ENCODE assay signal across 13 cellular contexts in genomic region chr12:95601626-95602025, GRCh38. TPM values are rescaled to one million over a fixed set of nuclear protein-coding genes. Genes with fewer than 3 reads are reported as not detected.
DNase-seq lines count a peak whose midpoint lies in the region; ATAC-seq and TF ChIP-seq lines count a peak whose summit lies in the region.
"Had no signal": no experiment of that assay in that cellular context is flagged by ENCODE, and none has a peak within 500 bp of the region (broad histone marks: within the 10 kb centered on the region; RNA-seq: fewer than 3 reads in every experiment).

No MANE protein-coding gene starts in this region.

- WGBS in esophagus muscularis mucosa, result 59% methylated on average over 2 of the region's 2 CpGs

- no peaks in the 10 kb centered on the region for H3K9me2 ChIP-seq in PC-3 (replicated peaks; ENCODE audit: low read length)

- TF ChIP-seq CTCF in BJ (IDR thresholded peaks at IDR 0.05; ENCODE audit: insufficient read depth, low read depth, low read length) (no peak), PC-3 (conservative IDR thresholded peaks at IDR 0.05; ENCODE audit: low read depth, low read length) (no peak), esophagus muscularis mucosa (IDR thresholded peaks at IDR 0.05) (no peak), chondrocyte (IDR thresholded peaks at IDR 0.05) (no peak)

- DNase-seq in BJ (ENCODE audit: low read depth) (peak; percentile 80), PC-3 (peak; percentile 89), esophagus muscularis mucosa (ENCODE audit: extremely low spot score) (peak; percentile 14), kidney glomerular epithelial cell (lab: John Stamatoyannopoulos, UW) (peak; percentile 64), activated T-cell treated with anti-CD3 and anti-CD28 coated beads for 4 hours (no peak), HAP-1 (ENCODE audit: low spot score in 2 of 2) (no peak), chondrocyte (ENCODE audit: low spot score) (no peak)
- DNase-seq in effector memory CD8-positive, alpha-beta T cell, result no peak
- DNase-seq: activated CD4-positive, alpha-beta T cell treated with anti-CD3 and anti-CD28 coated beads for 1 hour; esophagus squamous epithelium; stimulated activated CD4-positive, alpha-beta T cell treated with anti-CD3 and anti-CD28 coated beads, Interleukin-15, amount 100 ng/mL, for 24 hours had no signal

- no TSS peak for BruUV-seq in PC-3 (replicated peaks; lab: Mats Ljungman, UMichigan)

- H3K27ac Mint-ChIP-seq in effector memory CD8-positive, alpha-beta T cell, result no peak overlapping the region
- no peak overlapping the region for H3K27ac Mint-ChIP-seq in chondrocyte (ENCODE audit: unreplicated experiment)

- H3K4me1 ChIP-seq in PC-3 (ENCODE audit: insufficient read depth, low read length) (peaks cover 38% of the 10 kb centered on the region), esophagus muscularis mucosa (peaks cover 6 to 20% (median 10%) of the 10 kb centered on the region in 4 donors), HAP-1 (no peaks in the 10 kb centered on the region)
- H3K4me1 ChIP-seq: parathyroid adenoma had no signal

- H3K27ac ChIP-seq in PC-3 (ENCODE audit: low read length) (peak overlapping the region; percentile 70), esophagus muscularis mucosa (replicated peaks in 1 of 4) (peak overlapping the region in 1 of 4 donors; percentile 6)
- H3K27ac ChIP-seq: coronary artery, parathyroid adenoma had no signal

- no peaks in the 10 kb centered on the region for H3K36me3 Mint-ChIP-seq in effector memory CD8-positive, alpha-beta T cell (ENCODE audit: insufficient read depth)
- no peaks in the 10 kb centered on the region for H3K36me3 Mint-ChIP-seq in chondrocyte (ENCODE audit: low read depth)

- peak overlapping the region; percentile 24; the same call in 1 of the 2 replicates for H3K9ac ChIP-seq in PC-3 (ENCODE audit: low read length)
- H3K9ac ChIP-seq: parathyroid adenoma had no signal

- H2AFZ ChIP-seq in PC-3 (ENCODE audit: low read length), result no peak overlapping the region
- H2AFZ ChIP-seq: parathyroid adenoma had no signal

- TF ChIP-seq POLR2A in esophagus muscularis mucosa (IDR thresholded peaks at IDR 0.05; ENCODE audit: low read depth), result no peak

- CTCF ChIA-PET in BJ (lab: Yijun Ruan, JAX), result interaction anchor here (1.1 to 2.6 kb wide), 4 partner anchors 13 to 213 kb away, joined by 3 to 7 read pairs (median 3); no protein-coding TSS in a partner anchor
- CTCF ChIA-PET in PC-3 (lab: Charles Lee), result no interaction called here

- intact Hi-C loops in PC-3 (cut with micrococcal nuclease) (loop anchor here (10.0 kb wide), 1 partner anchor 103 kb away; no protein-coding TSS in a partner anchor), esophagus muscularis mucosa (cut with DNase I) (no loop called here)

- H3K4me1 Mint-ChIP-seq in effector memory CD8-positive, alpha-beta T cell (ENCODE audit: low read depth in 2 of 2), result no peaks in the 10 kb centered on the region
- peaks cover 28% of the 10 kb centered on the region for H3K4me1 Mint-ChIP-seq in chondrocyte (ENCODE audit: low read depth)

- in situ Hi-C loops in HAP-1 (cut with MboI; ENCODE audit: low sequenced_read_pairs), result no loop called here

- H3K4me3 Mint-ChIP-seq in effector memory CD8-positive, alpha-beta T cell, result no peak overlapping the region
- no peak overlapping the region for H3K4me3 Mint-ChIP-seq in chondrocyte (ENCODE audit: unreplicated experiment)

- POLR2A ChIA-PET in BJ (lab: Charles Lee) (interaction anchor here (0.6 kb wide), 1 partner anchor 35 kb away, joined by 3 read pairs; no protein-coding TSS in a partner anchor), PC-3 (lab: Charles Lee; ENCODE audit: unreplicated experiment) (no interaction called here)

- peaks cover 7 to 20% of the 10 kb centered on the region in 2 donors for H3K27me3 Mint-ChIP-seq in effector memory CD8-positive, alpha-beta T cell
- H3K27me3 Mint-ChIP-seq in chondrocyte (ENCODE audit: low read depth), result no peaks in the 10 kb centered on the region

- H3F3A ChIP-seq in PC-3 (ENCODE audit: low read length, unreplicated experiment), result no peaks in the 10 kb centered on the region

- peak; percentile 75 for ATAC-seq in PC-3
- ATAC-seq in effector memory CD8-positive, alpha-beta T cell (replicated peaks), result no peak

- H3K36me3 ChIP-seq in BJ (ENCODE audit: control insufficient read depth, insufficient read depth, low read length) (no peaks in the 10 kb centered on the region), PC-3 (ENCODE audit: low read depth, low read length) (no peaks in the 10 kb centered on the region), esophagus muscularis mucosa (no peaks in the 10 kb centered on the region), HAP-1 (replicated peaks) (no peaks in the 10 kb centered on the region)
- H3K36me3 ChIP-seq: esophagus squamous epithelium had no signal

- no peaks in the 10 kb centered on the region for H3K27me3 ChIP-seq in BJ (ENCODE audit: control insufficient read depth, insufficient read depth, low read length)
- no peaks in the 10 kb centered on the region for H3K27me3 ChIP-seq in PC-3 (ENCODE audit: low read length)
- no peaks in the 10 kb centered on the region for H3K27me3 ChIP-seq in esophagus muscularis mucosa
- no peaks in the 10 kb centered on the region for H3K27me3 ChIP-seq in HAP-1 (ENCODE audit: low read depth)
- H3K27me3 ChIP-seq: esophagus squamous epithelium had no signal

- no peak overlapping the region for H3K4me3 ChIP-seq in BJ (ENCODE audit: low read depth, low read length)
- no peak overlapping the region for H3K4me3 ChIP-seq in PC-3 (ENCODE audit: low read length)
- no peak overlapping the region for H3K4me3 ChIP-seq in esophagus muscularis mucosa
- H3K4me3 ChIP-seq in HAP-1, result no peak overlapping the region
- H3K4me3 ChIP-seq: coronary artery, esophagus squamous epithelium had no signal

- H4K20me1 ChIP-seq in PC-3 (ENCODE audit: low read length), result no peaks in the 10 kb centered on the region

- no peak for TF ChIP-seq EP300 in esophagus muscularis mucosa (IDR thresholded peaks at IDR 0.05)

- no peaks in the 10 kb centered on the region for H3K9me3 ChIP-seq in PC-3 (ENCODE audit: low read length)
- H3K9me3 ChIP-seq in esophagus muscularis mucosa, result no peaks in the 10 kb centered on the region
- H3K9me3 ChIP-seq in HAP-1, result no peaks in the 10 kb centered on the region
- H3K9me3 ChIP-seq: esophagus squamous epithelium had no signal

- peak overlapping the region; percentile 60 for H3K4me2 ChIP-seq in PC-3 (ENCODE audit: low read length)

- H3K79me2 ChIP-seq in PC-3 (ENCODE audit: low read length), result no peaks in the 10 kb centered on the region
- H3K79me2 ChIP-seq: parathyroid adenoma had no signal

- no peaks in the 10 kb centered on the region for H3K9me3 Mint-ChIP-seq in effector memory CD8-positive, alpha-beta T cell
- peaks cover 2% of the 10 kb centered on the region for H3K9me3 Mint-ChIP-seq in chondrocyte (ENCODE audit: low read depth)

RNA-seq across cellular contexts. Expression of gene USP44, which starts 50.4 kb away (rescaled TPM):
- polyA plus RNA-seq in BJ (2011; rRNA removed), result 1.2 and 1.7 TPM in 2 replicates
- 0.57 and 0.85 TPM in 2 replicates for polyA minus RNA-seq in BJ (2011; rRNA and poly(A)+ RNA removed)
- not detected in 2 replicates for total RNA-seq in PC-3 (2014; rRNA removed)
- 1 to 10 TPM; 3.3 to 6.2 (median 5.3) TPM for total RNA-seq in esophagus muscularis mucosa
- total RNA-seq in chondrocyte, result 0.18 TPM in 1 of 3 replicates, not detected in the others

Comparison
In these comparisons a context has a peak if more than half of its experiments do, and no peak if none do; other contexts are left out.
1. DNase-seq: peak in BJ (single experiment), PC-3 (single experiment), esophagus muscularis mucosa (single experiment) and kidney glomerular epithelial cell (single experiment); none in activated T-cell treated with anti-CD3 and anti-CD28 coated beads for 4 hours (single experiment), HAP-1 (0 of 2), effector memory CD8-positive, alpha-beta T cell (0 of 3) and chondrocyte (single experiment).